Comparison of ENCODE assay signal across 1 cellular context in genomic region chr21:36929622-36930021, GRCh38.
TF ChIP-seq lines count a peak whose summit lies in the region.

No MANE protein-coding gene starts in this region.

TF ChIP-seq in GM23338, 12 proteins besides CTCF, POLR2A, EP300 and RAD21 (continued from another document):
- TF ChIP-seq, protein P1, sequence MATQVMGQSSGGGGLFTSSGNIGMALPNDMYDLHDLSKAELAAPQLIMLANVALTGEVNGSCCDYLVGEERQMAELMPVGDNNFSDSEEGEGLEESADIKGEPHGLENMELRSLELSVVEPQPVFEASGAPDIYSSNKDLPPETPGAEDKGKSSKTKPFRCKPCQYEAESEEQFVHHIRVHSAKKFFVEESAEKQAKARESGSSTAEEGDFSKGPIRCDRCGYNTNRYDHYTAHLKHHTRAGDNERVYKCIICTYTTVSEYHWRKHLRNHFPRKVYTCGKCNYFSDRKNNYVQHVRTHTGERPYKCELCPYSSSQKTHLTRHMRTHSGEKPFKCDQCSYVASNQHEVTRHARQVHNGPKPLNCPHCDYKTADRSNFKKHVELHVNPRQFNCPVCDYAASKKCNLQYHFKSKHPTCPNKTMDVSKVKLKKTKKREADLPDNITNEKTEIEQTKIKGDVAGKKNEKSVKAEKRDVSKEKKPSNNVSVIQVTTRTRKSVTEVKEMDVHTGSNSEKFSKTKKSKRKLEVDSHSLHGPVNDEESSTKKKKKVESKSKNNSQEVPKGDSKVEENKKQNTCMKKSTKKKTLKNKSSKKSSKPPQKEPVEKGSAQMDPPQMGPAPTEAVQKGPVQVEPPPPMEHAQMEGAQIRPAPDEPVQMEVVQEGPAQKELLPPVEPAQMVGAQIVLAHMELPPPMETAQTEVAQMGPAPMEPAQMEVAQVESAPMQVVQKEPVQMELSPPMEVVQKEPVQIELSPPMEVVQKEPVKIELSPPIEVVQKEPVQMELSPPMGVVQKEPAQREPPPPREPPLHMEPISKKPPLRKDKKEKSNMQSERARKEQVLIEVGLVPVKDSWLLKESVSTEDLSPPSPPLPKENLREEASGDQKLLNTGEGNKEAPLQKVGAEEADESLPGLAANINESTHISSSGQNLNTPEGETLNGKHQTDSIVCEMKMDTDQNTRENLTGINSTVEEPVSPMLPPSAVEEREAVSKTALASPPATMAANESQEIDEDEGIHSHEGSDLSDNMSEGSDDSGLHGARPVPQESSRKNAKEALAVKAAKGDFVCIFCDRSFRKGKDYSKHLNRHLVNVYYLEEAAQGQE (IDR thresholded peaks at IDR 0.05; ENCODE audit: unreplicated experiment): no peak
- TF ChIP-seq ETS1 (IDR thresholded peaks at IDR 0.05) (no peak), NANOG (IDR thresholded peaks at IDR 0.05; ENCODE audit: borderline replicate concordance) (no peak), CREB1 (CRISPR knock-in tag; IDR thresholded peaks at IDR 0.05; ENCODE audit: low read depth) (no peak), STAT1 (IDR thresholded peaks at IDR 0.05; ENCODE audit: unreplicated experiment) (no peak), JUNB (IDR thresholded peaks at IDR 0.05; ENCODE audit: unreplicated experiment) (no peak), EZH2 (IDR thresholded peaks at IDR 0.05; ENCODE audit: low read depth, unreplicated experiment) (no peak)
- TF ChIP-seq, protein P2, sequence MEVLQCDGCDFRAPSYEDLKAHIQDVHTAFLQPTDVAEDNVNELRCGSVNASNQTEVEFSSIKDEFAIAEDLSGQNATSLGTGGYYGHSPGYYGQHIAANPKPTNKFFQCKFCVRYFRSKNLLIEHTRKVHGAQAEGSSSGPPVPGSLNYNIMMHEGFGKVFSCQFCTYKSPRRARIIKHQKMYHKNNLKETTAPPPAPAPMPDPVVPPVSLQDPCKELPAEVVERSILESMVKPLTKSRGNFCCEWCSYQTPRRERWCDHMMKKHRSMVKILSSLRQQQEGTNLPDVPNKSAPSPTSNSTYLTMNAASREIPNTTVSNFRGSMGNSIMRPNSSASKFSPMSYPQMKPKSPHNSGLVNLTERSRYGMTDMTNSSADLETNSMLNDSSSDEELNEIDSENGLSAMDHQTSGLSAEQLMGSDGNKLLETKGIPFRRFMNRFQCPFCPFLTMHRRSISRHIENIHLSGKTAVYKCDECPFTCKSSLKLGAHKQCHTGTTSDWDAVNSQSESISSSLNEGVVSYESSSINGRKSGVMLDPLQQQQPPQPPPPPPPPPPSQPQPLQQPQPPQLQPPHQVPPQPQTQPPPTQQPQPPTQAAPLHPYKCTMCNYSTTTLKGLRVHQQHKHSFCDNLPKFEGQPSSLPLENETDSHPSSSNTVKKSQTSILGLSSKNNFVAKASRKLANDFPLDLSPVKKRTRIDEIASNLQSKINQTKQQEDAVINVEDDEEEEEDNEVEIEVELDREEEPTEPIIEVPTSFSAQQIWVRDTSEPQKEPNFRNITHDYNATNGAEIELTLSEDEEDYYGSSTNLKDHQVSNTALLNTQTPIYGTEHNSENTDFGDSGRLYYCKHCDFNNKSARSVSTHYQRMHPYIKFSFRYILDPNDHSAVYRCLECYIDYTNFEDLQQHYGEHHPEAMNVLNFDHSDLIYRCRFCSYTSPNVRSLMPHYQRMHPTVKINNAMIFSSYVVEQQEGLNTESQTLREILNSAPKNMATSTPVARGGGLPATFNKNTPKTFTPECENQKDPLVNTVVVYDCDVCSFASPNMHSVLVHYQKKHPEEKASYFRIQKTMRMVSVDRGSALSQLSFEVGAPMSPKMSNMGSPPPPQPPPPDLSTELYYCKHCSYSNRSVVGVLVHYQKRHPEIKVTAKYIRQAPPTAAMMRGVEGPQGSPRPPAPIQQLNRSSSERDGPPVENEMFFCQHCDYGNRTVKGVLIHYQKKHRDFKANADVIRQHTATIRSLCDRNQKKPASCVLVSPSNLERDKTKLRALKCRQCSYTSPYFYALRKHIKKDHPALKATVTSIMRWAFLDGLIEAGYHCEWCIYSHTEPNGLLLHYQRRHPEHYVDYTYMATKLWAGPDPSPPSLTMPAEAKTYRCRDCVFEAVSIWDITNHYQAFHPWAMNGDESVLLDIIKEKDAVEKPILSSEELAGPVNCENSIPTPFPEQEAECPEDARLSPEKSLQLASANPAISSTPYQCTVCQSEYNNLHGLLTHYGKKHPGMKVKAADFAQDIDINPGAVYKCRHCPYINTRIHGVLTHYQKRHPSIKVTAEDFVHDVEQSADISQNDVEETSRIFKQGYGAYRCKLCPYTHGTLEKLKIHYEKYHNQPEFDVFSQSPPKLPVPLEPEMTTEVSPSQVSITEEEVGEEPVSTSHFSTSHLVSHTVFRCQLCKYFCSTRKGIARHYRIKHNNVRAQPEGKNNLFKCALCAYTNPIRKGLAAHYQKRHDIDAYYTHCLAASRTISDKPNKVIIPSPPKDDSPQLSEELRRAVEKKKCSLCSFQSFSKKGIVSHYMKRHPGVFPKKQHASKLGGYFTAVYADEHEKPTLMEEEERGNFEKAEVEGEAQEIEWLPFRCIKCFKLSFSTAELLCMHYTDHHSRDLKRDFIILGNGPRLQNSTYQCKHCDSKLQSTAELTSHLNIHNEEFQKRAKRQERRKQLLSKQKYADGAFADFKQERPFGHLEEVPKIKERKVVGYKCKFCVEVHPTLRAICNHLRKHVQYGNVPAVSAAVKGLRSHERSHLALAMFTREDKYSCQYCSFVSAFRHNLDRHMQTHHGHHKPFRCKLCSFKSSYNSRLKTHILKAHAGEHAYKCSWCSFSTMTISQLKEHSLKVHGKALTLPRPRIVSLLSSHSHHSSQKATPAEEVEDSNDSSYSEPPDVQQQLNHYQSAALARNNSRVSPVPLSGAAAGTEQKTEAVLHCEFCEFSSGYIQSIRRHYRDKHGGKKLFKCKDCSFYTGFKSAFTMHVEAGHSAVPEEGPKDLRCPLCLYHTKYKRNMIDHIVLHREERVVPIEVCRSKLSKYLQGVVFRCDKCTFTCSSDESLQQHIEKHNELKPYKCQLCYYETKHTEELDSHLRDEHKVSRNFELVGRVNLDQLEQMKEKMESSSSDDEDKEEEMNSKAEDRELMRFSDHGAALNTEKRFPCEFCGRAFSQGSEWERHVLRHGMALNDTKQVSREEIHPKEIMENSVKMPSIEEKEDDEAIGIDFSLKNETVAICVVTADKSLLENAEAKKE (CRISPR knock-in tag; IDR thresholded peaks at IDR 0.05): no peak
